17 cellular contexts compared by ENCODE assay signal in the genomic region with DNA sequence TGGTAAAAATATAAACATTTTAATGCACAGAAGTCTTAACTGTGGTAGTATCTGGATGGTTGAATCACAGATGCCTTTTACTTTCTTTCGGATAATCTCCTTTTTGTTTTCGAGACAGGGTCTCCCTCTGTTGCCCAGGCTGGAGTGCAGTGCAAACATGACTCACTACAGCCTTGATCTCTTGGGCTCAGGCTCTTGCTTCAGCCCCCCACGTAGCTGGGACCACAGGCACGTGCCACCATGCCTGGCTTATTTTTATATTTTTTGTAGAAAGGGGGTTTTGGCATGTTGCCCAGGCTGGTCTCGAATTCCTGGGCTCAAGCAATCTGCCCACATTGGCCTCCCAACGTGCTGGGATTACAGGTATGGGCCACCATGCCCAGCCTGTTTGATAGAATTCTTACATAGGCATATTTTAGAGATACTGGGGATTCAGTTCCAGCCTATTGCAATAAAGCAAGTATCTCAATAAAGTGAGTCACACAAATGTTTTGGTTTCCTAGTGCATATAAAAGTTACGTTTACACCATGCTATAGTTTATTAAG. TPM values are rescaled to one million over a fixed set of nuclear protein-coding genes. Genes with fewer than 3 reads are reported as not detected.
DNase-seq lines count a peak whose midpoint lies in the region; ATAC-seq, FAIRE-seq and TF ChIP-seq lines count a peak whose summit lies in the region.
"Had no signal": no experiment of that assay in that cellular context is flagged by ENCODE, and none has a peak within 500 bp of the region (broad histone marks: within the 10 kb centered on the region; RNA-seq: fewer than 3 reads in every experiment).

No MANE protein-coding gene starts in this region.

- no peak overlapping the region for H2AFZ ChIP-seq in PC-3 (ENCODE audit: low read length)
- H2AFZ ChIP-seq: GM23248 had no signal

- H3K4me2 ChIP-seq in PC-3 (ENCODE audit: low read length), result no peak overlapping the region
- H3K4me2 ChIP-seq: A549 had no signal

- FAIRE-seq in urothelium cell line (lab: Jason Lieb, UNC), result peak; percentile 9
- FAIRE-seq: A549, D721Med, H54 had no signal

- H3K27ac Mint-ChIP-seq in activated CD4-positive, alpha-beta T cell treated with anti-CD3 and anti-CD28 coated beads, Interleukin-2, amount 10 ng/mL, durations not matched to agents 24 days and 14 days, result no peak overlapping the region
- H3K27ac Mint-ChIP-seq: CD4-positive, alpha-beta memory T cell; IgD-negative memory B cell had no signal

- H3K4me3 Mint-ChIP-seq in activated CD4-positive, alpha-beta T cell treated with anti-CD3 and anti-CD28 coated beads, Interleukin-2, amount 10 ng/mL, durations not matched to agents 24 days and 14 days, result no peak overlapping the region
- H3K4me3 Mint-ChIP-seq: CD4-positive, alpha-beta memory T cell had no signal

- no peaks in the 10 kb centered on the region for H3K36me3 Mint-ChIP-seq in activated CD4-positive, alpha-beta T cell treated with anti-CD3 and anti-CD28 coated beads, Interleukin-2, amount 10 ng/mL, durations not matched to agents 24 days and 14 days (ENCODE audit: low read depth)
- H3K36me3 Mint-ChIP-seq: CD4-positive, alpha-beta memory T cell; IgD-negative memory B cell had no signal

- no peaks in the 10 kb centered on the region for H3F3A ChIP-seq in PC-3 (ENCODE audit: low read length, unreplicated experiment)

- no peaks in the 10 kb centered on the region for H3K9me3 ChIP-seq in HEK293 (ENCODE audit: control insufficient read depth, insufficient read depth, low read depth, low read length)
- H3K9me3 ChIP-seq in PC-3 (ENCODE audit: low read length), result no peaks in the 10 kb centered on the region
- H3K9me3 ChIP-seq: A549, BE2C had no signal

- DNase-seq in activated CD4-positive, alpha-beta T cell treated with anti-CD3 and anti-CD28 coated beads, Interleukin-2, amount 10 ng/mL, durations not matched to agents 24 days and 14 days, result peak; percentile 37
- DNase-seq in activated CD4-positive, alpha-beta T cell treated with anti-CD3 and anti-CD28 coated beads, Interleukin-2, amount 50 U/mL, for 1 hour, result no peak
- peak; percentile 11 for DNase-seq in PC-3
- DNase-seq in urothelium cell line (ENCODE audit: low spot score), result no peak
- no peak for DNase-seq in G401 (ENCODE audit: low spot score)
- no peak for DNase-seq in SIG-M5 treated with dmso at 0.1 percent for 504 hours (lab: John Stamatoyannopoulos, UW; ENCODE audit: unreplicated experiment)
- DNase-seq: BE2C; CD4-positive, alpha-beta memory T cell; DMS53; GM23248 had no signal

- H3K27me3 Mint-ChIP-seq in activated CD4-positive, alpha-beta T cell treated with anti-CD3 and anti-CD28 coated beads, Interleukin-2, amount 10 ng/mL, durations not matched to agents 24 days and 14 days, result peaks cover 36% of the 10 kb centered on the region

- in situ Hi-C loops in G401 (cut with HindIII; ENCODE audit: low sequenced_read_pairs), result no loop called here

- H3K27ac ChIP-seq in HEK293 (ENCODE audit: extremely low read depth, low read depth, low read length) (no peak overlapping the region), PC-3 (ENCODE audit: low read length) (no peak overlapping the region)
- H3K27ac ChIP-seq: A549, C4-2B, GM23248 had no signal

- ATAC-seq in PC-3, result peak; percentile 47

- CTCF ChIA-PET in HEK293 (lab: Yijun Ruan, JAX), result interaction anchor here (0.6 to 1.9 kb wide), 7 partner anchors 10 to 265 kb away, joined by 3 to 9 read pairs (median 5); no protein-coding TSS in a partner anchor
- CTCF ChIA-PET in PC-3 (lab: Charles Lee), result interaction anchor here (1.0 kb wide), 1 partner anchor 62 kb away, joined by 3 read pairs; no protein-coding TSS in a partner anchor

- no peak overlapping the region for H3K9ac ChIP-seq in PC-3 (ENCODE audit: low read length)
- H3K9ac ChIP-seq: GM23248 had no signal

- BruUV-seq in PC-3 (replicated peaks; lab: Mats Ljungman, UMichigan), result no TSS peak

- H4K20me1 ChIP-seq in PC-3 (ENCODE audit: low read length), result no peaks in the 10 kb centered on the region

- no peaks in the 10 kb centered on the region for H3K27me3 ChIP-seq in PC-3 (ENCODE audit: low read length)

- no peaks in the 10 kb centered on the region for H3K9me2 ChIP-seq in PC-3 (replicated peaks; ENCODE audit: low read length)

- H3K4me1 Mint-ChIP-seq in activated CD4-positive, alpha-beta T cell treated with anti-CD3 and anti-CD28 coated beads, Interleukin-2, amount 10 ng/mL, durations not matched to agents 24 days and 14 days, result no peaks in the 10 kb centered on the region

- H3K4me1 ChIP-seq in HEK293 (ENCODE audit: control insufficient read depth, insufficient read depth, low read length) (peaks cover 2% of the 10 kb centered on the region; the same call in 1 of the 2 replicates), PC-3 (ENCODE audit: insufficient read depth, low read length) (peaks cover 2% of the 10 kb centered on the region; the same call in 1 of the 2 replicates)
- H3K4me1 ChIP-seq: A549, BE2C had no signal

- H3K4me3 ChIP-seq in HEK293 (ENCODE audit: low read depth, low read length), result no peak overlapping the region
- H3K4me3 ChIP-seq in PC-3 (ENCODE audit: low read length), result no peak overlapping the region
- H3K4me3 ChIP-seq: A549, GM12878, GM23248 had no signal

- TF ChIP-seq CTCF in HEK293 (tag by site-specific recombination; IDR thresholded peaks at IDR 0.05), result no peak
- no peak for TF ChIP-seq CTCF in PC-3 (conservative IDR thresholded peaks at IDR 0.05; ENCODE audit: low read depth, low read length)

- H3K36me3 ChIP-seq in HEK293 (ENCODE audit: control insufficient read depth in 2 of 2, insufficient read depth in 1 of 2, low read length in 2 of 2) (no peaks in the 10 kb centered on the region), PC-3 (ENCODE audit: low read depth, low read length) (no peaks in the 10 kb centered on the region)
- H3K36me3 ChIP-seq: BE2C had no signal

- H3K9me3 Mint-ChIP-seq in activated CD4-positive, alpha-beta T cell treated with anti-CD3 and anti-CD28 coated beads, Interleukin-2, amount 10 ng/mL, durations not matched to agents 24 days and 14 days, result no peaks in the 10 kb centered on the region
- H3K9me3 Mint-ChIP-seq: CD4-positive, alpha-beta memory T cell had no signal

- POLR2A ChIA-PET in HEK293 (lab: Yijun Ruan, JAX), result no interaction called here
- POLR2A ChIA-PET in PC-3 (lab: Charles Lee; ENCODE audit: unreplicated experiment), result interaction anchor here (0.7 kb wide), 1 partner anchor 63 kb away, joined by 4 read pairs; no protein-coding TSS in a partner anchor

- intact Hi-C loops in activated CD4-positive, alpha-beta T cell treated with anti-CD3 and anti-CD28 coated beads, Interleukin-2, amount 10 ng/mL, durations not matched to agents 24 days and 14 days (cut with micrococcal nuclease), result loop anchor here (10.0 kb wide), 1 partner anchor 263 kb away; no protein-coding TSS in a partner anchor
- intact Hi-C loops in PC-3 (cut with micrococcal nuclease), result loop anchor here (2.0 kb wide), 1 partner anchor 61 kb away; no protein-coding TSS in a partner anchor

- H3K79me2 ChIP-seq in PC-3 (ENCODE audit: low read length), result no peaks in the 10 kb centered on the region

TF ChIP-seq in HEK293, 187 proteins besides CTCF, POLR2A, EP300 and RAD21 (continues in another document):
- TF ChIP-seq ZIC2 (tag by site-specific recombination; IDR thresholded peaks at IDR 0.05) (peak; percentile 44; the same call in 1 of the 2 replicates), ZNF280C (tag by site-specific recombination; IDR thresholded peaks at IDR 0.05) (no peak), SP3 (tag by site-specific recombination; IDR thresholded peaks at IDR 0.05) (no peak), ZNF184 (tag by site-specific recombination; IDR thresholded peaks at IDR 0.05) (no peak), ZBTB49 (tag by site-specific recombination; IDR thresholded peaks at IDR 0.05; ENCODE audit: low read depth) (no peak)

RNA-seq across cellular contexts. Expression of gene SYT16, which starts 48.9 kb away (rescaled TPM):
- not detected in 2 replicates for total RNA-seq in activated CD4-positive, alpha-beta T cell treated with anti-CD3 and anti-CD28 coated beads, Interleukin-2, amount 10 ng/mL, durations not matched to agents 24 days and 14 days
- 15.6 and 17.6 TPM in 2 replicates for total RNA-seq in PC-3 (2014; rRNA removed)
- not detected in 2 replicates for total RNA-seq in G401 (2014; rRNA removed; shearing (Covaris generic))
- total RNA-seq: CD4-positive, alpha-beta memory T cell had no signal

Comparison
In these comparisons a context has a peak if more than half of its experiments do, and no peak if none do; other contexts are left out.
1. DNase-seq: peak in activated CD4-positive, alpha-beta T cell treated with anti-CD3 and anti-CD28 coated beads, Interleukin-2, amount 10 ng/mL, durations not matched to agents 24 days and 14 days (single experiment) and PC-3 (single experiment); none in activated CD4-positive, alpha-beta T cell treated with anti-CD3 and anti-CD28 coated beads, Interleukin-2, amount 50 U/mL, for 1 hour (single experiment), urothelium cell line (single experiment), G401 (single experiment) and SIG-M5 treated with dmso at 0.1 percent for 504 hours (single experiment).
2. RNA of gene SYT16, which starts 48.9 kb away (total RNA-seq): 15.6 to 17.6 TPM in PC-3; not detected in activated CD4-positive, alpha-beta T cell treated with anti-CD3 and anti-CD28 coated beads, Interleukin-2, amount 10 ng/mL, durations not matched to agents 24 days and 14 days and not detected in G401; every median in the first group is over 10 times any median in the second.